Comparison of ENCODE assay signal across 1 cellular context in the genomic region with DNA sequence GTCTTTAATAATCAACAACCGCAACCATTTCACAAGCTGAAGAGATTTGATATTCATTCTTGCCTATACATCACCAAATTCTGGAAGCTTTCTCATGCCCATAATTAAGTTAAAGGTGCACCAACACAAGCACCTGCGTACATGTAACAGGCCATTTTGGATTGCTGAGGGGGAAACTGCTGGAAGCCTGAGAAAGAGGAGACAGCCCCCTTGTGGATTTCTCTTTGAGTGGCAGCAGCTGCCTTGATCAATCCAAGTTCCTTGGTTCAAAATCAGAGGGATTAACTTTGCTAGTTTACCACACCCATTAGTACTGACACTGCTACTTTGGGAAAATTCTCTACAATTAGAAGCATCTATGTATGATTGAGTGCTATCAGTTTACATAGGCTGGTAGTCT.
TF ChIP-seq lines count a peak whose summit lies in the region.

No MANE protein-coding gene starts in this region.

TF ChIP-seq in GM23338, 12 proteins besides CTCF, POLR2A, EP300 and RAD21 (continued from another document):
- TF ChIP-seq ETS1 (IDR thresholded peaks at IDR 0.05) = no peak
- no peak for TF ChIP-seq STAT1 (IDR thresholded peaks at IDR 0.05; ENCODE audit: unreplicated experiment)
- TF ChIP-seq EZH2 (IDR thresholded peaks at IDR 0.05; ENCODE audit: low read depth, unreplicated experiment) = no peak
- TF ChIP-seq NANOG (IDR thresholded peaks at IDR 0.05; ENCODE audit: borderline replicate concordance) = no peak
- TF ChIP-seq, protein P1, sequence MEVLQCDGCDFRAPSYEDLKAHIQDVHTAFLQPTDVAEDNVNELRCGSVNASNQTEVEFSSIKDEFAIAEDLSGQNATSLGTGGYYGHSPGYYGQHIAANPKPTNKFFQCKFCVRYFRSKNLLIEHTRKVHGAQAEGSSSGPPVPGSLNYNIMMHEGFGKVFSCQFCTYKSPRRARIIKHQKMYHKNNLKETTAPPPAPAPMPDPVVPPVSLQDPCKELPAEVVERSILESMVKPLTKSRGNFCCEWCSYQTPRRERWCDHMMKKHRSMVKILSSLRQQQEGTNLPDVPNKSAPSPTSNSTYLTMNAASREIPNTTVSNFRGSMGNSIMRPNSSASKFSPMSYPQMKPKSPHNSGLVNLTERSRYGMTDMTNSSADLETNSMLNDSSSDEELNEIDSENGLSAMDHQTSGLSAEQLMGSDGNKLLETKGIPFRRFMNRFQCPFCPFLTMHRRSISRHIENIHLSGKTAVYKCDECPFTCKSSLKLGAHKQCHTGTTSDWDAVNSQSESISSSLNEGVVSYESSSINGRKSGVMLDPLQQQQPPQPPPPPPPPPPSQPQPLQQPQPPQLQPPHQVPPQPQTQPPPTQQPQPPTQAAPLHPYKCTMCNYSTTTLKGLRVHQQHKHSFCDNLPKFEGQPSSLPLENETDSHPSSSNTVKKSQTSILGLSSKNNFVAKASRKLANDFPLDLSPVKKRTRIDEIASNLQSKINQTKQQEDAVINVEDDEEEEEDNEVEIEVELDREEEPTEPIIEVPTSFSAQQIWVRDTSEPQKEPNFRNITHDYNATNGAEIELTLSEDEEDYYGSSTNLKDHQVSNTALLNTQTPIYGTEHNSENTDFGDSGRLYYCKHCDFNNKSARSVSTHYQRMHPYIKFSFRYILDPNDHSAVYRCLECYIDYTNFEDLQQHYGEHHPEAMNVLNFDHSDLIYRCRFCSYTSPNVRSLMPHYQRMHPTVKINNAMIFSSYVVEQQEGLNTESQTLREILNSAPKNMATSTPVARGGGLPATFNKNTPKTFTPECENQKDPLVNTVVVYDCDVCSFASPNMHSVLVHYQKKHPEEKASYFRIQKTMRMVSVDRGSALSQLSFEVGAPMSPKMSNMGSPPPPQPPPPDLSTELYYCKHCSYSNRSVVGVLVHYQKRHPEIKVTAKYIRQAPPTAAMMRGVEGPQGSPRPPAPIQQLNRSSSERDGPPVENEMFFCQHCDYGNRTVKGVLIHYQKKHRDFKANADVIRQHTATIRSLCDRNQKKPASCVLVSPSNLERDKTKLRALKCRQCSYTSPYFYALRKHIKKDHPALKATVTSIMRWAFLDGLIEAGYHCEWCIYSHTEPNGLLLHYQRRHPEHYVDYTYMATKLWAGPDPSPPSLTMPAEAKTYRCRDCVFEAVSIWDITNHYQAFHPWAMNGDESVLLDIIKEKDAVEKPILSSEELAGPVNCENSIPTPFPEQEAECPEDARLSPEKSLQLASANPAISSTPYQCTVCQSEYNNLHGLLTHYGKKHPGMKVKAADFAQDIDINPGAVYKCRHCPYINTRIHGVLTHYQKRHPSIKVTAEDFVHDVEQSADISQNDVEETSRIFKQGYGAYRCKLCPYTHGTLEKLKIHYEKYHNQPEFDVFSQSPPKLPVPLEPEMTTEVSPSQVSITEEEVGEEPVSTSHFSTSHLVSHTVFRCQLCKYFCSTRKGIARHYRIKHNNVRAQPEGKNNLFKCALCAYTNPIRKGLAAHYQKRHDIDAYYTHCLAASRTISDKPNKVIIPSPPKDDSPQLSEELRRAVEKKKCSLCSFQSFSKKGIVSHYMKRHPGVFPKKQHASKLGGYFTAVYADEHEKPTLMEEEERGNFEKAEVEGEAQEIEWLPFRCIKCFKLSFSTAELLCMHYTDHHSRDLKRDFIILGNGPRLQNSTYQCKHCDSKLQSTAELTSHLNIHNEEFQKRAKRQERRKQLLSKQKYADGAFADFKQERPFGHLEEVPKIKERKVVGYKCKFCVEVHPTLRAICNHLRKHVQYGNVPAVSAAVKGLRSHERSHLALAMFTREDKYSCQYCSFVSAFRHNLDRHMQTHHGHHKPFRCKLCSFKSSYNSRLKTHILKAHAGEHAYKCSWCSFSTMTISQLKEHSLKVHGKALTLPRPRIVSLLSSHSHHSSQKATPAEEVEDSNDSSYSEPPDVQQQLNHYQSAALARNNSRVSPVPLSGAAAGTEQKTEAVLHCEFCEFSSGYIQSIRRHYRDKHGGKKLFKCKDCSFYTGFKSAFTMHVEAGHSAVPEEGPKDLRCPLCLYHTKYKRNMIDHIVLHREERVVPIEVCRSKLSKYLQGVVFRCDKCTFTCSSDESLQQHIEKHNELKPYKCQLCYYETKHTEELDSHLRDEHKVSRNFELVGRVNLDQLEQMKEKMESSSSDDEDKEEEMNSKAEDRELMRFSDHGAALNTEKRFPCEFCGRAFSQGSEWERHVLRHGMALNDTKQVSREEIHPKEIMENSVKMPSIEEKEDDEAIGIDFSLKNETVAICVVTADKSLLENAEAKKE (CRISPR knock-in tag; IDR thresholded peaks at IDR 0.05) = no peak
- TF ChIP-seq CREB1 (CRISPR knock-in tag; IDR thresholded peaks at IDR 0.05; ENCODE audit: low read depth) = no peak
